In genomic region chr10:26733750-26734568, GRCh38 we compare ENCODE assay signal across 1 cellular context.
A peak's percentile ranks its signal among the peaks of the same experiment; 100 is the strongest.
TF ChIP-seq lines count a peak whose summit lies in the region.

No MANE protein-coding gene starts in this region.

TF ChIP-seq in HepG2, 621 proteins besides CTCF, POLR2A, EP300 and RAD21 (continued from another document and continues in another):
- TF ChIP-seq DDIT3 (CRISPR knock-in tag; IDR thresholded peaks at IDR 0.05) = no peak
- TF ChIP-seq EED (CRISPR knock-in tag; IDR thresholded peaks at IDR 0.05) = no peak
- no peak for TF ChIP-seq PLRG1 (conservative IDR thresholded peaks at IDR 0.05)
- TF ChIP-seq BRCA1 (CRISPR knock-in tag; IDR thresholded peaks at IDR 0.05) = no peak
- TF ChIP-seq ZNF414 (CRISPR knock-in tag; IDR thresholded peaks at IDR 0.05) = peak; percentile 87; the same call in 1 of the 2 replicates
- no peak; the same call in 1 of the 2 replicates for TF ChIP-seq POLR2AphosphoS5 (IDR thresholded peaks at IDR 0.05; ENCODE audit: low read depth, low read length)
- no peak for TF ChIP-seq JDP2 (CRISPR knock-in tag; IDR thresholded peaks at IDR 0.05; ENCODE audit: borderline replicate concordance)
- peak; percentile 84 for TF ChIP-seq KDM2A (CRISPR knock-in tag; IDR thresholded peaks at IDR 0.05; ENCODE audit: borderline replicate concordance, low read depth)
- TF ChIP-seq, protein P1, sequence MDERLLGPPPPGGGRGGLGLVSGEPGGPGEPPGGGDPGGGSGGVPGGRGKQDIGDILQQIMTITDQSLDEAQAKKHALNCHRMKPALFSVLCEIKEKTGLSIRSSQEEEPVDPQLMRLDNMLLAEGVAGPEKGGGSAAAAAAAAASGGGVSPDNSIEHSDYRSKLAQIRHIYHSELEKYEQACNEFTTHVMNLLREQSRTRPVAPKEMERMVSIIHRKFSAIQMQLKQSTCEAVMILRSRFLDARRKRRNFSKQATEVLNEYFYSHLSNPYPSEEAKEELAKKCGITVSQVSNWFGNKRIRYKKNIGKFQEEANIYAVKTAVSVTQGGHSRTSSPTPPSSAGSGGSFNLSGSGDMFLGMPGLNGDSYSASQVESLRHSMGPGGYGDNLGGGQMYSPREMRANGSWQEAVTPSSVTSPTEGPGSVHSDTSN (CRISPR knock-in tag; IDR thresholded peaks at IDR 0.05) = no peak
- no peak for TF ChIP-seq U2AF1 (optimal IDR thresholded peaks at IDR 0.05; ENCODE audit: low read depth, low read length)
- TF ChIP-seq ZNF605 (CRISPR knock-in tag; IDR thresholded peaks at IDR 0.05) = peak; percentile 14; the same call in 1 of the 2 replicates
- TF ChIP-seq, protein P2, sequence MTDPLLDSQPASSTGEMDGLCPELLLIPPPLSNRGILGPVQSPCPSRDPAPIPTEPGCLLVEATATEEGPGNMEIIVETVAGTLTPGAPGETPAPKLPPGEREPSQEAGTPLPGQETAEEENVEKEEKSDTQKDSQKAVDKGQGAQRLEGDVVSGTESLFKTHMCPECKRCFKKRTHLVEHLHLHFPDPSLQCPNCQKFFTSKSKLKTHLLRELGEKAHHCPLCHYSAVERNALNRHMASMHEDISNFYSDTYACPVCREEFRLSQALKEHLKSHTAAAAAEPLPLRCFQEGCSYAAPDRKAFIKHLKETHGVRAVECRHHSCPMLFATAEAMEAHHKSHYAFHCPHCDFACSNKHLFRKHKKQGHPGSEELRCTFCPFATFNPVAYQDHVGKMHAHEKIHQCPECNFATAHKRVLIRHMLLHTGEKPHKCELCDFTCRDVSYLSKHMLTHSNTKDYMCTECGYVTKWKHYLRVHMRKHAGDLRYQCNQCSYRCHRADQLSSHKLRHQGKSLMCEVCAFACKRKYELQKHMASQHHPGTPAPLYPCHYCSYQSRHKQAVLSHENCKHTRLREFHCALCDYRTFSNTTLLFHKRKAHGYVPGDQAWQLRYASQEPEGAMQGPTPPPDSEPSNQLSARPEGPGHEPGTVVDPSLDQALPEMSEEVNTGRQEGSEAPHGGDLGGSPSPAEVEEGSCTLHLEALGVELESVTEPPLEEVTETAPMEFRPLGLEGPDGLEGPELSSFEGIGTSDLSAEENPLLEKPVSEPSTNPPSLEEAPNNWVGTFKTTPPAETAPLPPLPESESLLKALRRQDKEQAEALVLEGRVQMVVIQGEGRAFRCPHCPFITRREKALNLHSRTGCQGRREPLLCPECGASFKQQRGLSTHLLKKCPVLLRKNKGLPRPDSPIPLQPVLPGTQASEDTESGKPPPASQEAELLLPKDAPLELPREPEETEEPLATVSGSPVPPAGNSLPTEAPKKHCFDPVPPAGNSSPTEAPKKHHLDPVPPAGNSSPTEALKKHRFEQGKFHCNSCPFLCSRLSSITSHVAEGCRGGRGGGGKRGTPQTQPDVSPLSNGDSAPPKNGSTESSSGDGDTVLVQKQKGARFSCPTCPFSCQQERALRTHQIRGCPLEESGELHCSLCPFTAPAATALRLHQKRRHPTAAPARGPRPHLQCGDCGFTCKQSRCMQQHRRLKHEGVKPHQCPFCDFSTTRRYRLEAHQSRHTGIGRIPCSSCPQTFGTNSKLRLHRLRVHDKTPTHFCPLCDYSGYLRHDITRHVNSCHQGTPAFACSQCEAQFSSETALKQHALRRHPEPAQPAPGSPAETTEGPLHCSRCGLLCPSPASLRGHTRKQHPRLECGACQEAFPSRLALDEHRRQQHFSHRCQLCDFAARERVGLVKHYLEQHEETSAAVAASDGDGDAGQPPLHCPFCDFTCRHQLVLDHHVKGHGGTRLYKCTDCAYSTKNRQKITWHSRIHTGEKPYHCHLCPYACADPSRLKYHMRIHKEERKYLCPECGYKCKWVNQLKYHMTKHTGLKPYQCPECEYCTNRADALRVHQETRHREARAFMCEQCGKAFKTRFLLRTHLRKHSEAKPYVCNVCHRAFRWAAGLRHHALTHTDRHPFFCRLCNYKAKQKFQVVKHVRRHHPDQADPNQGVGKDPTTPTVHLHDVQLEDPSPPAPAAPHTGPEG (CRISPR knock-in tag; IDR thresholded peaks at IDR 0.05) = no peak
- TF ChIP-seq ZNF570 (CRISPR knock-in tag; IDR thresholded peaks at IDR 0.05; ENCODE audit: borderline replicate concordance) = no peak
- TF ChIP-seq ZNF749 (CRISPR knock-in tag; IDR thresholded peaks at IDR 0.05; ENCODE audit: borderline replicate concordance) = no peak
- TF ChIP-seq ATRX (CRISPR knock-in tag; IDR thresholded peaks at IDR 0.05; ENCODE audit: borderline replicate concordance) = no peak
- no peak for TF ChIP-seq MEF2D (CRISPR knock-in tag; IDR thresholded peaks at IDR 0.05)
- TF ChIP-seq ZMYM2 (CRISPR knock-in tag; IDR thresholded peaks at IDR 0.05) = peak; percentile 76; the same call in 1 of the 2 replicates
- 0 out of 2 replicates have a peak, but pooled peaks have one; percentile 18 for TF ChIP-seq BHLHE40 (IDR thresholded peaks at IDR 0.05; ENCODE audit: low read length)
- no peak for TF ChIP-seq ZBTB20 (CRISPR knock-in tag; IDR thresholded peaks at IDR 0.05; ENCODE audit: borderline replicate concordance, low read depth)
- TF ChIP-seq, protein P3, sequence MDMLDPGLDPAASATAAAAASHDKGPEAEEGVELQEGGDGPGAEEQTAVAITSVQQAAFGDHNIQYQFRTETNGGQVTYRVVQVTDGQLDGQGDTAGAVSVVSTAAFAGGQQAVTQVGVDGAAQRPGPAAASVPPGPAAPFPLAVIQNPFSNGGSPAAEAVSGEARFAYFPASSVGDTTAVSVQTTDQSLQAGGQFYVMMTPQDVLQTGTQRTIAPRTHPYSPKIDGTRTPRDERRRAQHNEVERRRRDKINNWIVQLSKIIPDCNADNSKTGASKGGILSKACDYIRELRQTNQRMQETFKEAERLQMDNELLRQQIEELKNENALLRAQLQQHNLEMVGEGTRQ (IDR thresholded peaks at IDR 0.05; ENCODE audit: low read depth, low read length) = no peak
- TF ChIP-seq, protein P3 (CRISPR knock-in tag; IDR thresholded peaks at IDR 0.05; ENCODE audit: borderline replicate concordance) = no peak
- TF ChIP-seq ZC3H13 (CRISPR knock-in tag; IDR thresholded peaks at IDR 0.05) = no peak
- TF ChIP-seq, protein P4, sequence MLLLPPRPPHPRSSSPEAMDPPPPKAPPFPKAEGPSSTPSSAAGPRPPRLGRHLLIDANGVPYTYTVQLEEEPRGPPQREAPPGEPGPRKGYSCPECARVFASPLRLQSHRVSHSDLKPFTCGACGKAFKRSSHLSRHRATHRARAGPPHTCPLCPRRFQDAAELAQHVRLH (CRISPR knock-in tag; IDR thresholded peaks at IDR 0.05; ENCODE audit: borderline replicate concordance, low read depth) = peak; percentile 86; the same call in 1 of the 2 replicates
- no peak for TF ChIP-seq ZC3H4 (CRISPR knock-in tag; IDR thresholded peaks at IDR 0.05; ENCODE audit: borderline replicate concordance)
- TF ChIP-seq BORCS8-MEF2B (CRISPR knock-in tag; IDR thresholded peaks at IDR 0.05) = peak; percentile 64
- TF ChIP-seq HMGA1 (CRISPR knock-in tag; conservative IDR thresholded peaks at IDR 0.05) = no peak
- TF ChIP-seq NR1H2 (CRISPR knock-in tag; IDR thresholded peaks at IDR 0.05; ENCODE audit: borderline replicate concordance, low read depth) = no peak
- TF ChIP-seq MXI1 (IDR thresholded peaks at IDR 0.05; ENCODE audit: borderline replicate concordance, low read depth, low read length) = peak; percentile 63; the same call in 1 of the 3 replicates
- no peak for TF ChIP-seq GTF3A (CRISPR knock-in tag; conservative IDR thresholded peaks at IDR 0.05)
- TF ChIP-seq ZNF160 (CRISPR knock-in tag; IDR thresholded peaks at IDR 0.05) = no peak
- TF ChIP-seq PTBP1 (IDR thresholded peaks at IDR 0.05; ENCODE audit: low read depth, low read length, poor library complexity, severe bottlenecking) = no peak
- no peak for TF ChIP-seq TCF12 (IDR thresholded peaks at IDR 0.05)
- TF ChIP-seq TCF12 (CRISPR knock-in tag; IDR thresholded peaks at IDR 0.05) = 0 out of 2 replicates have a peak, but pooled peaks have one; percentile 51
- TF ChIP-seq TRIM22 (IDR thresholded peaks at IDR 0.05) = no peak
- TF ChIP-seq, protein P5, sequence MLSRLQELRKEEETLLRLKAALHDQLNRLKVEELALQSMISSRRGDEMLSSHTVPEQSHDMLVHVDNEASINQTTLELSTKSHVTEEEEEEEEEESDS (CRISPR knock-in tag; IDR thresholded peaks at IDR 0.05; ENCODE audit: borderline replicate concordance) = no peak; the same call in 1 of the 2 replicates
- peak; percentile 23; the same call in 1 of the 2 replicates for TF ChIP-seq NR2F2 (IDR thresholded peaks at IDR 0.05; ENCODE audit: borderline replicate concordance, low read depth)
- no peak for TF ChIP-seq PHF20 (CRISPR knock-in tag; IDR thresholded peaks at IDR 0.05)
- TF ChIP-seq ZNF230 (CRISPR knock-in tag; IDR thresholded peaks at IDR 0.05) = no peak
- TF ChIP-seq AHR (CRISPR knock-in tag; IDR thresholded peaks at IDR 0.05) = no peak; the same call in 1 of the 2 replicates
- TF ChIP-seq ZNF20 (CRISPR knock-in tag; IDR thresholded peaks at IDR 0.05) = no peak
- TF ChIP-seq RFXANK (CRISPR knock-in tag; IDR thresholded peaks at IDR 0.05) = no peak
- TF ChIP-seq POLR2G (IDR thresholded peaks at IDR 0.05; ENCODE audit: low read depth, low read length) = peak; percentile 54
- TF ChIP-seq FOXA1 (IDR thresholded peaks at IDR 0.05) = no peak
- TF ChIP-seq FOXA1 (CRISPR knock-in tag; IDR thresholded peaks at IDR 0.05) = peak; percentile 92
- TF ChIP-seq ZMYM3 (CRISPR knock-in tag; IDR thresholded peaks at IDR 0.05) = peak; percentile 76
- TF ChIP-seq, protein P6, sequence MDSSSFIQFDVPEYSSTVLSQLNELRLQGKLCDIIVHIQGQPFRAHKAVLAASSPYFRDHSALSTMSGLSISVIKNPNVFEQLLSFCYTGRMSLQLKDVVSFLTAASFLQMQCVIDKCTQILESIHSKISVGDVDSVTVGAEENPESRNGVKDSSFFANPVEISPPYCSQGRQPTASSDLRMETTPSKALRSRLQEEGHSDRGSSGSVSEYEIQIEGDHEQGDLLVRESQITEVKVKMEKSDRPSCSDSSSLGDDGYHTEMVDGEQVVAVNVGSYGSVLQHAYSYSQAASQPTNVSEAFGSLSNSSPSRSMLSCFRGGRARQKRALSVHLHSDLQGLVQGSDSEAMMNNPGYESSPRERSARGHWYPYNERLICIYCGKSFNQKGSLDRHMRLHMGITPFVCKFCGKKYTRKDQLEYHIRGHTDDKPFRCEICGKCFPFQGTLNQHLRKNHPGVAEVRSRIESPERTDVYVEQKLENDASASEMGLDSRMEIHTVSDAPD (CRISPR knock-in tag; IDR thresholded peaks at IDR 0.05) = peak; percentile 61; the same call in 1 of the 2 replicates
- no peak for TF ChIP-seq SP140L (CRISPR knock-in tag; IDR thresholded peaks at IDR 0.05; ENCODE audit: borderline replicate concordance)
- no peak for TF ChIP-seq MAFK (conservative IDR thresholded peaks at IDR 0.05 in 1 of 2, IDR thresholded peaks at IDR 0.05 in 1 of 2; ENCODE audit: low read length in 2 of 2)
- no peak for TF ChIP-seq THAP7 (CRISPR knock-in tag; IDR thresholded peaks at IDR 0.05)
- TF ChIP-seq ZFP36 (IDR thresholded peaks at IDR 0.05; ENCODE audit: borderline replicate concordance, low read depth, low read length, partially characterized antibody) = no peak
- TF ChIP-seq JUNB (CRISPR knock-in tag; IDR thresholded peaks at IDR 0.05; ENCODE audit: borderline replicate concordance) = no peak
- TF ChIP-seq ZNF574 (CRISPR knock-in tag; IDR thresholded peaks at IDR 0.05) = peak; percentile 72
